In the genomic region with DNA sequence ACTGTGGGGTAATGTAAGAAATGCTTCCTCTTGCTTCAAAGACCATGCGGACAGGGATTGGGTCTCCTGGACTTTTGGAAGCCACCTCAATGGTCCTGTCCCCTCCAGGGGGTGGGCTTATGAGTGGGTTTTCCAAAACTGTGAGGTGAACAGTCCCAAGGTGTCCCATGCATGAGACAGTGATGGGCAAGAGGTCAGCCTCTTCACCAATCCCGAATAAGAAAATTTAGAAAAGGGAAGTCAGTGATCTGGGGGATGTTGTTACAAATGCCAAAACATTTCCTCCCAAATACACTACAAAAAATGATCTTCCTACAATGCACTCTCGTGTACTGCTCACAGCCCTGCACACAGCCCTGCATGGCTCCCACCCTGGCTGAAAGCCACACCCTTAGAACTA, we compare ENCODE assay signal across 25 cellular contexts.
"Had no signal": no experiment of that assay in that cellular context is flagged by ENCODE, and none has a peak within 500 bp of the region (broad histone marks: within the 10 kb centered on the region; RNA-seq: fewer than 3 reads in every experiment).

No MANE protein-coding gene starts in this region.

- H3K4me1 Mint-ChIP-seq: immature natural killer cell; mesothelial cell of epicardium; naive thymus-derived CD4-positive, alpha-beta T cell had no signal

- H3K27ac ChIP-seq: colonic mucosa, epithelial cell of prostate, esophagus squamous epithelium, gastrocnemius medialis, heart right ventricle, left lung, lower lobe of right lung had no signal

- ATAC-seq: effector memory CD8-positive, alpha-beta T cell; esophagus mucosa; gastrocnemius medialis; heart right ventricle; left cardiac atrium; left lung; left ventricle myocardium superior; lower lobe of right lung; naive thymus-derived CD4-positive, alpha-beta T cell had no signal

- DNase-seq: colonic mucosa; cortex of kidney; effector CD8-positive, alpha-beta T cell; effector memory CD8-positive, alpha-beta T cell; endodermal cell; erythroblast; esophagus squamous epithelium; foreskin fibroblast; foreskin melanocyte; gastrocnemius medialis; glutamatergic neuron; head of caudate nucleus; heart right ventricle; hippocampal formation; immature natural killer cell; left cardiac atrium; left lung; left ventricle myocardium superior; lower lobe of right lung; mesenchymal stem cell; naive thymus-derived CD4-positive, alpha-beta T cell had no signal

- H3K36me3 Mint-ChIP-seq: immature natural killer cell; mesothelial cell of epicardium; naive thymus-derived CD4-positive, alpha-beta T cell had no signal

- H3K27me3 ChIP-seq: colonic mucosa, esophagus squamous epithelium, gastrocnemius medialis, left lung had no signal

- H3K36me3 ChIP-seq: colonic mucosa, esophagus squamous epithelium, gastrocnemius medialis, heart right ventricle, left lung, lower lobe of right lung had no signal

- H3K27ac Mint-ChIP-seq: dendritic cell treated with granulocyte-macrophage colony-stimulating factor and Interleukin-4, amounts not matched to agents 40 ng/mL and 50 ng/mL, for 4 days; effector memory CD8-positive, alpha-beta T cell; endodermal cell; immature natural killer cell; mesothelial cell of epicardium; naive thymus-derived CD4-positive, alpha-beta T cell had no signal

- H3K9me3 Mint-ChIP-seq: effector memory CD8-positive, alpha-beta T cell; immature natural killer cell had no signal

- H3K4me3 ChIP-seq: colonic mucosa, esophagus squamous epithelium, gastrocnemius medialis, heart right ventricle, left lung, lower lobe of right lung had no signal

- H3K4me1 ChIP-seq: colonic mucosa, esophagus squamous epithelium, gastrocnemius medialis, heart right ventricle, left lung, lower lobe of right lung had no signal

- H3K4me3 Mint-ChIP-seq: dendritic cell treated with granulocyte-macrophage colony-stimulating factor and Interleukin-4, amounts not matched to agents 40 ng/mL and 50 ng/mL, for 4 days; effector memory CD8-positive, alpha-beta T cell; endodermal cell; immature natural killer cell; mesothelial cell of epicardium; naive thymus-derived CD4-positive, alpha-beta T cell had no signal
